In the genomic region with DNA sequence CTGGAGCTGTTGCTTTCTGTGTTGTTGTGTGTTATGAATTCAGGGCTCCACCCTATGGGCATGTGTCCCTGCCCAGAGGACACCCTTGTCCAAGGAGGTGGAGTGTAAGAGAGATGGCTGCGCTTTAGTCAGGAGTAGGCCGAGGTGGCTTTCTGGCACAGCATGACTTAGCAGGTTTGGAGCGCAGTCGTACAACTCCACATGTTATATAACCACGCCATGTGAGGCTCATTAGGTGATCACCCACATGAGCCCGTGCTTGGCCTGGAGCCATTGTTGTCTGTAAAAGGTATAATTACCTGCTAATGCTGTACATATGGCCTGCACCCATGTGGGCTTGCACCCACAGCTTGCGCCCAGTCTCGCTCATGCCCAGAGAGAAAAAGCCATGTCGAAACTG, we compare ENCODE assay signal across 26 cellular contexts.
"Had no signal": no experiment of that assay in that cellular context is flagged by ENCODE, and none has a peak within 500 bp of the region (broad histone marks: within the 10 kb centered on the region; RNA-seq: fewer than 3 reads in every experiment).

No MANE protein-coding gene starts in this region.

- H3K27me3 ChIP-seq: adrenal gland, breast epithelium had no signal

- DNase-seq: activated CD4-positive, alpha-beta T cell treated with anti-CD3 and anti-CD28 coated beads for 48 hours; activated CD4-positive, alpha-beta T cell treated with anti-CD3 and anti-CD28 coated beads, Interleukin-2, amount 50 U/mL, for 4 hours; activated CD4-positive, CD25-positive, alpha-beta regulatory T cell treated with anti-CD3 and anti-CD28 coated beads, Interleukin-2, amount 50 U/mL, for 72 hours; activated CD8-positive, alpha-beta memory T cell treated with anti-CD3 and anti-CD28 coated beads, Interleukin-2, amount 50 U/mL, for 48 hours; activated CD8-positive, alpha-beta T cell treated with anti-CD3 and anti-CD28 coated beads, Interleukin-2, amount 10 ng/mL, durations not matched to agents 7 days and 5 days; activated naive CD4-positive, alpha-beta T cell treated with anti-CD3 and anti-CD28 coated beads, Interleukin-2, amount 50 U/mL, for 16 hours; activated naive CD8-positive, alpha-beta T cell treated with anti-CD3 and anti-CD28 coated beads, Interleukin-2, amount 10 ng/mL, durations not matched to agents 7 days and 5 days; activated T-cell treated with anti-CD3 and anti-CD28 coated beads, Interleukin-2, amount 50 U/mL, for 1 hour; adrenal gland; aorta; caudate nucleus; Karpas-422; MM.1S; NCI-H1105 treated with DMSO at 0.1 percent for 48 hours; NCI-H1436 treated with DMSO at 0.1 percent for 48 hours; NCI-H187; NCI-H2171; NCI-H2227 treated with DMSO at 0.1 percent for 48 hours; NCI-H446 treated with DMSO at 0.1 percent for 48 hours; NCI-H524 treated with DMSO at 0.1 percent for 48 hours; NCI-H774; PC-9; SIG-M5; T-helper 17 cell; T-helper 9 cell had no signal

- H3K4me2 ChIP-seq: PC-9 had no signal

- H3K4me3 ChIP-seq: adrenal gland, breast epithelium, PC-9 had no signal

- H3K4me1 ChIP-seq: adrenal gland, breast epithelium had no signal

- H3K9me3 ChIP-seq: adrenal gland, breast epithelium had no signal

- H3K27ac ChIP-seq: adrenal gland, breast epithelium, PC-9 had no signal

- H3K36me3 ChIP-seq: adrenal gland, breast epithelium had no signal
